Comparison of ENCODE assay signal across 15 cellular contexts in the genomic region with DNA sequence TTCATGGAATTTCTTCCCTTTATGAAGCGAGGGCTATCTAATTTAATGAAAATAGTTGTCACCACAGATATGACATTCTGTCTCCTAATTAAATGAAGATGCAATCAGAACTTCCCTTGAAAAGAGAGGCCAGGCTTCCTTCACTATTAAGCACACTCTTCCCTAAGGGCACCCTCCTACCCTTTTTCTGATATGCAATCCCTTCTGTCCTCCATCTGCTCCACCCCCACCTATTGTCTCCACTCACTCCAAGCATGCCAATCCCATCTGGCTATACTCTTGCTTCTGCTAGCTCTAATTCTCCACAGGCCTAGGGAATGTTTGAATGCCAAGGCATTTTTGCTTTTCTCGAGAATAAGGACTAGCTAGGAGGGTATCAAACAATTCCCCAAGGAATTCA.
DNase-seq lines count a peak whose midpoint lies in the region; ATAC-seq and TF ChIP-seq lines count a peak whose summit lies in the region.
"Had no signal": no experiment of that assay in that cellular context is flagged by ENCODE, and none has a peak within 500 bp of the region (broad histone marks: within the 10 kb centered on the region; RNA-seq: fewer than 3 reads in every experiment).

No MANE protein-coding gene starts in this region.

- no peaks in the 10 kb centered on the region for H3K79me1 ChIP-seq in trophoblast cell (ENCODE audit: low read length)

- H3K4me1 ChIP-seq in cardiac muscle cell (ENCODE audit: low read depth) (peaks cover 11% of the 10 kb centered on the region), right atrium auricular region (peaks cover 0 to 8% of the 10 kb centered on the region in 2 donors), NT2/D1 (ENCODE audit: insufficient read depth, insufficient read length) (no peaks in the 10 kb centered on the region), trophoblast cell (ENCODE audit: control insufficient read depth in 1 of 2, insufficient read depth in 2 of 2, low read length in 2 of 2) (peaks cover 0 to 3% of the 10 kb centered on the region in 2 experiments)

- H3K9ac ChIP-seq in NT2/D1 (ENCODE audit: insufficient read length, low read depth) (no peak overlapping the region), trophoblast cell (ENCODE audit: low read length) (no peak overlapping the region)

- intact Hi-C loops in lower leg skin (cut with DNase I; ENCODE audit: low total_unique reads): no loop called here

- peak overlapping the region; percentile 38 for H3K27ac ChIP-seq in cardiac muscle cell
- no peak overlapping the region for H3K27ac ChIP-seq in right atrium auricular region
- H3K27ac ChIP-seq in trophoblast cell (ENCODE audit: low read depth, low read length): no peak overlapping the region
- H3K27ac ChIP-seq: coronary artery had no signal

- WGBS in lower leg skin, 2 donors: 53 to 58% methylated on average over 2 of the region's 2 CpGs
- no CpG with 5 or more reads among the region's 2 CpGs for WGBS in trophoblast cell (ENCODE audit: extremely low coverage, insufficient coverage, insufficient read length)

- DNase-seq in cardiac muscle cell (ENCODE audit: low read depth in 1 of 2, low spot score in 1 of 2) (peak in 1 of 2 donors; percentile 44), right atrium auricular region (ENCODE audit: low spot score) (no peak), NT2/D1 (ENCODE audit: low read depth, low spot score) (peak; percentile 71), iPS DF 19.7 (ENCODE audit: low read depth, low spot score) (peak; percentile 42), lower leg skin (ENCODE audit: low spot score in 2 of 2) (no peak), glomerular visceral epithelial cell (ENCODE audit: extremely low spot score) (no peak), trophoblast cell (no peak)
- DNase-seq: activated CD4-positive, alpha-beta T cell treated with anti-CD3 and anti-CD28 coated beads for 1 hour; activated T-cell treated with anti-CD3 and anti-CD28 coated beads, Interleukin-2, amount 50 U/mL, for 24 hours; DND-41; NCI-H1105 had no signal

- no peak overlapping the region for H3K18ac ChIP-seq in trophoblast cell (ENCODE audit: low read length)

- no peak overlapping the region for H3K14ac ChIP-seq in trophoblast cell (ENCODE audit: low read length)

- H2AFZ ChIP-seq in trophoblast cell (ENCODE audit: insufficient read depth, low read length, poor library complexity): no peak overlapping the region

- H3K4ac ChIP-seq in trophoblast cell (ENCODE audit: low read depth, low read length): no peak overlapping the region

- H3K9me3 ChIP-seq in cardiac muscle cell (ENCODE audit: low read depth) (no peaks in the 10 kb centered on the region), right atrium auricular region (no peaks in the 10 kb centered on the region), NT2/D1 (ENCODE audit: insufficient read depth, low read length) (no peaks in the 10 kb centered on the region), trophoblast cell (ENCODE audit: insufficient read depth, low read depth, low read length) (no peaks in the 10 kb centered on the region)

- H3K27me3 ChIP-seq in cardiac muscle cell: no peaks in the 10 kb centered on the region
- no peaks in the 10 kb centered on the region for H3K27me3 ChIP-seq in right atrium auricular region
- H3K27me3 ChIP-seq in NT2/D1 (ENCODE audit: insufficient read depth, insufficient read length): no peaks in the 10 kb centered on the region
- no peaks in the 10 kb centered on the region for H3K27me3 ChIP-seq in trophoblast cell (ENCODE audit: insufficient read depth, low read length)
- H3K27me3 ChIP-seq: tibial nerve had no signal

- H3K23ac ChIP-seq in trophoblast cell (ENCODE audit: low read length): no peak overlapping the region

- H2AK5ac ChIP-seq in trophoblast cell (ENCODE audit: low read length): no peak overlapping the region

- H3K4me2 ChIP-seq in trophoblast cell (ENCODE audit: low read length): no peak overlapping the region

- no peak overlapping the region for H4K12ac ChIP-seq in trophoblast cell (ENCODE audit: low read depth, low read length)

- no peak overlapping the region for H2BK5ac ChIP-seq in trophoblast cell (ENCODE audit: low read depth, low read length, poor library complexity)

- no peak for TF ChIP-seq CTCF in cardiac muscle cell (IDR thresholded peaks at IDR 0.05; ENCODE audit: low read depth, low read length)
- no peak for TF ChIP-seq CTCF in right atrium auricular region (IDR thresholded peaks at IDR 0.05)
- no peak for TF ChIP-seq CTCF in lower leg skin (IDR thresholded peaks at IDR 0.05)

- H3K36me3 ChIP-seq in cardiac muscle cell: no peaks in the 10 kb centered on the region
- H3K36me3 ChIP-seq in right atrium auricular region: no peaks in the 10 kb centered on the region
- H3K36me3 ChIP-seq in NT2/D1 (ENCODE audit: insufficient read depth, insufficient read length, low read length): no peaks in the 10 kb centered on the region
- no peaks in the 10 kb centered on the region for H3K36me3 ChIP-seq in trophoblast cell (ENCODE audit: control insufficient read depth in 1 of 2, insufficient read depth in 2 of 2, low read length in 2 of 2)
- H3K36me3 ChIP-seq: tibial nerve had no signal

- H2BK120ac ChIP-seq in trophoblast cell (ENCODE audit: insufficient read depth, low read length, poor library complexity): no peak overlapping the region

- ATAC-seq in HG02678 (IDR thresholded peaks at IDR 0.05; ENCODE audit: unreplicated experiment): no peak
- ATAC-seq: GM12878 had no signal

- H3K4me3 ChIP-seq in cardiac muscle cell (no peak overlapping the region), right atrium auricular region (no peak overlapping the region), NT2/D1 (ENCODE audit: insufficient read length, low read depth) (no peak overlapping the region), lower leg skin (ENCODE audit: low read depth, poor library complexity, severe bottlenecking) (no peak overlapping the region), trophoblast cell (ENCODE audit: low read depth, low read length) (no peak overlapping the region)
- H3K4me3 ChIP-seq: coronary artery, GM12878, tibial nerve had no signal

- H4K8ac ChIP-seq in trophoblast cell (ENCODE audit: low read depth, low read length): no peak overlapping the region

- H2BK12ac ChIP-seq in trophoblast cell (ENCODE audit: low read length): no peak overlapping the region

- TF ChIP-seq POLR2A in lower leg skin (IDR thresholded peaks at IDR 0.05): no peak

- H3K79me2 ChIP-seq in trophoblast cell (ENCODE audit: control insufficient read depth, insufficient read depth, low read length, poor library complexity): no peaks in the 10 kb centered on the region

- H4K91ac ChIP-seq in trophoblast cell (ENCODE audit: low read depth, low read length): no peak overlapping the region

Comparison
In these comparisons a context has a peak if more than half of its experiments do, and no peak if none do; other contexts are left out.
1. DNase-seq: peak in NT2/D1 (single experiment) and iPS DF 19.7 (single experiment); none in right atrium auricular region (single experiment), lower leg skin (0 of 2), glomerular visceral epithelial cell (single experiment) and trophoblast cell (0 of 2).